In the genomic region with DNA sequence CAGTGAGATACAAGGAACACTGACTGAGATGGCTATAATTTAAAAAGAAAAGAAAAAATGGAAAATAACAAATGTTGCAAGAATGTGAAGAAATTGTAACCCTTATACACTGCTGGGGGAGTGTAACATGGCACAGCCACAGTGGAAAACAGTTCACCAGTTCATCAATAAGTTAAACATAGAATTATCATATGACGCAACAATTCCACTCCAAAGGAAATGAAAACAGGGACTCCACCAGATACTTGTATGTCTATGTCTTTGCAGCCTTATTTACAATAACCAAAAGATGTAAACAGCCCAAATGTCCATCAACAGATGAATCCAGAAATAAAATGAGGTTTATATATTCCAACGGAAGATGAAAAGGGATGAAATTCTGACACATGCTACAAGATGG, we compare ENCODE assay signal across 2 cellular contexts.
TF ChIP-seq lines count a peak whose summit lies in the region.

No MANE protein-coding gene starts in this region.

TF ChIP-seq in HepG2, 621 proteins besides CTCF, POLR2A, EP300 and RAD21:
- TF ChIP-seq CEBPB (IDR thresholded peaks at IDR 0.05; ENCODE audit: borderline replicate concordance, low read depth, low read length) (peak; percentile 85), TMF1 (CRISPR knock-in tag; IDR thresholded peaks at IDR 0.05; ENCODE audit: low read depth) (no peak)
TF ChIP-seq in HepG2: peak in this region for 1.

TF ChIP-seq in K562, 482 proteins besides CTCF, POLR2A, EP300 and RAD21:
- TF ChIP-seq CSDE1 (IDR thresholded peaks at IDR 0.05) (no peak), ZNF586 (CRISPR knock-in tag; conservative IDR thresholded peaks at IDR 0.05) (no peak), CEBPB (tag; IDR thresholded peaks at IDR 0.05) (peak; percentile 50), CEBPG (CRISPR knock-in tag; IDR thresholded peaks at IDR 0.05) (no peak), CEBPG (tag; conservative IDR thresholded peaks at IDR 0.05 in 1 of 2, IDR thresholded peaks at IDR 0.05 in 1 of 2) (peak; percentile 34 to 41; a peak in 1 of 4 replicates), ZNF121 (CRISPR knock-in tag; conservative IDR thresholded peaks at IDR 0.05) (no peak)
